In genomic region chr10:100286051-100287033, GRCh38 we compare ENCODE assay signal across 1 cellular context.
TF ChIP-seq lines count a peak whose summit lies in the region.

BLOC1S2 (minus strand) TSS chr10:100286680; CDS start chr10:100286659, 21 bp downstream.

TF ChIP-seq in HepG2, 621 proteins besides CTCF, POLR2A, EP300 and RAD21 (continued from another document and continues in another):
- TF ChIP-seq ZNF275 (CRISPR knock-in tag; IDR thresholded peaks at IDR 0.05; ENCODE audit: borderline replicate concordance) (peak; percentile 73; the same call in 1 of the 2 replicates), MAF1 (CRISPR knock-in tag; IDR thresholded peaks at IDR 0.05; ENCODE audit: borderline replicate concordance) (0 out of 2 replicates have a peak, but pooled peaks have one; percentile 36), NRL (CRISPR knock-in tag; IDR thresholded peaks at IDR 0.05; ENCODE audit: borderline replicate concordance) (peak; percentile 92; the same call in 1 of the 2 replicates), PHF5A (CRISPR knock-in tag; IDR thresholded peaks at IDR 0.05; ENCODE audit: low read depth, unreplicated experiment) (no peak), SNRNP70 (IDR thresholded peaks at IDR 0.05; ENCODE audit: low read depth, low read length) (no peak), ZNF414 (CRISPR knock-in tag; IDR thresholded peaks at IDR 0.05) (peak; percentile 73), FOXK1 (CRISPR knock-in tag; IDR thresholded peaks at IDR 0.05; ENCODE audit: borderline replicate concordance, low read depth) (no peak), DRAP1 (CRISPR knock-in tag; IDR thresholded peaks at IDR 0.05) (peak; percentile 74; the same call in 1 of the 2 replicates), PHF21A (CRISPR knock-in tag; IDR thresholded peaks at IDR 0.05) (peak; percentile 80), ZBTB25 (CRISPR knock-in tag; IDR thresholded peaks at IDR 0.05) (no peak), ADNP (CRISPR knock-in tag; IDR thresholded peaks at IDR 0.05) (no peak), SKI (IDR thresholded peaks at IDR 0.05; ENCODE audit: partially characterized antibody) (no peak), ZNF776 (CRISPR knock-in tag; IDR thresholded peaks at IDR 0.05) (peak; percentile 62; the same call in 1 of the 2 replicates), ZNF484 (CRISPR knock-in tag; IDR thresholded peaks at IDR 0.05; ENCODE audit: borderline replicate concordance, low read depth) (no peak), AKAP8 (CRISPR knock-in tag; IDR thresholded peaks at IDR 0.05) (no peak), NFAT5 (CRISPR knock-in tag; IDR thresholded peaks at IDR 0.05) (peak; percentile 72; the same call in 1 of the 2 replicates), BRD4 (CRISPR knock-in tag; IDR thresholded peaks at IDR 0.05) (peak; percentile 75), ZNF614 (CRISPR knock-in tag; IDR thresholded peaks at IDR 0.05; ENCODE audit: borderline replicate concordance) (peak; percentile 72; the same call in 1 of the 2 replicates), JUND (CRISPR knock-in tag; IDR thresholded peaks at IDR 0.05) (no peak), ZBTB43 (CRISPR knock-in tag; conservative IDR thresholded peaks at IDR 0.05) (no peak), ZNF777 (CRISPR knock-in tag; IDR thresholded peaks at IDR 0.05) (peak; percentile 63; the same call in 1 of the 2 replicates), GFI1 (CRISPR knock-in tag; IDR thresholded peaks at IDR 0.05; ENCODE audit: borderline replicate concordance) (no peak), SSRP1 (CRISPR knock-in tag; IDR thresholded peaks at IDR 0.05) (no peak), FOXO1 (CRISPR knock-in tag; IDR thresholded peaks at IDR 0.05) (peak; percentile 47; the same call in 1 of the 2 replicates), ZNF629 (CRISPR knock-in tag; conservative IDR thresholded peaks at IDR 0.05) (0 out of 2 replicates have a peak, but pooled peaks have one; percentile 12), MYNN (CRISPR knock-in tag; IDR thresholded peaks at IDR 0.05; ENCODE audit: low read depth) (no peak), ZNF503 (CRISPR knock-in tag; IDR thresholded peaks at IDR 0.05) (0 out of 2 replicates have a peak, but pooled peaks have one; percentile 30), ZNF326 (CRISPR knock-in tag; IDR thresholded peaks at IDR 0.05; ENCODE audit: borderline replicate concordance) (no peak), NFE2L2 (IDR thresholded peaks at IDR 0.05; ENCODE audit: low read length) (0 out of 2 replicates have a peak, but pooled peaks have one; percentile 22)
- TF ChIP-seq, protein P1, sequence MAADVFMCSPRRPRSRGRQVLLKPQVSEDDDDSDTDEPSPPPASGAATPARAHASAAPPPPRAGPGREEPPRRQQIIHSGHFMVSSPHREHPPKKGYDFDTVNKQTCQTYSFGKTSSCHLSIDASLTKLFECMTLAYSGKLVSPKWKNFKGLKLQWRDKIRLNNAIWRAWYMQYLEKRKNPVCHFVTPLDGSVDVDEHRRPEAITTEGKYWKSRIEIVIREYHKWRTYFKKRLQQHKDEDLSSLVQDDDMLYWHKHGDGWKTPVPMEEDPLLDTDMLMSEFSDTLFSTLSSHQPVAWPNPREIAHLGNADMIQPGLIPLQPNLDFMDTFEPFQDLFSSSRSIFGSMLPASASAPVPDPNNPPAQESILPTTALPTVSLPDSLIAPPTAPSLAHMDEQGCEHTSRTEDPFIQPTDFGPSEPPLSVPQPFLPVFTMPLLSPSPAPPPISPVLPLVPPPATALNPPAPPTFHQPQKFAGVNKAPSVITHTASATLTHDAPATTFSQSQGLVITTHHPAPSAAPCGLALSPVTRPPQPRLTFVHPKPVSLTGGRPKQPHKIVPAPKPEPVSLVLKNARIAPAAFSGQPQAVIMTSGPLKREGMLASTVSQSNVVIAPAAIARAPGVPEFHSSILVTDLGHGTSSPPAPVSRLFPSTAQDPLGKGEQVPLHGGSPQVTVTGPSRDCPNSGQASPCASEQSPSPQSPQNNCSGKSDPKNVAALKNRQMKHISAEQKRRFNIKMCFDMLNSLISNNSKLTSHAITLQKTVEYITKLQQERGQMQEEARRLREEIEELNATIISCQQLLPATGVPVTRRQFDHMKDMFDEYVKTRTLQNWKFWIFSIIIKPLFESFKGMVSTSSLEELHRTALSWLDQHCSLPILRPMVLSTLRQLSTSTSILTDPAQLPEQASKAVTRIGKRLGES (CRISPR knock-in tag; IDR thresholded peaks at IDR 0.05; ENCODE audit: borderline replicate concordance) = no peak
- TF ChIP-seq, protein P2, sequence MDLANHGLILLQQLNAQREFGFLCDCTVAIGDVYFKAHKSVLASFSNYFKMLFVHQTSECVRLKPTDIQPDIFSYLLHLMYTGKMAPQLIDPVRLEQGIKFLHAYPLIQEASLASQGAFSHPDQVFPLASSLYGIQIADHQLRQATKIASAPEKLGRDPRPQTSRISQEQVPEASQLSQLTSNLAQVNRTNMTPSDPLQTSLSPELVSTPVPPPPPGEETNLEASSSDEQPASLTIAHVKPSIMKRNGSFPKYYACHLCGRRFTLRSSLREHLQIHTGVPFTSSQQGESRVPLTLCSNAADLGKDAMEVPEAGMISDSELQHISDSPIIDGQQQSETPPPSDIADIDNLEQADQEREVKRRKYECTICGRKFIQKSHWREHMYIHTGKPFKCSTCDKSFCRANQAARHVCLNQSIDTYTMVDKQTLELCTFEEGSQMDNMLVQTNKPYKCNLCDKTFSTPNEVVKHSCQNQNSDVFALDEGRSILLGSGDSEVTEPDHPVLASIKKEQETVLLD (CRISPR knock-in tag; IDR thresholded peaks at IDR 0.05; ENCODE audit: low read depth) = peak; percentile 69; the same call in 1 of the 2 replicates
